27 cellular contexts compared by ENCODE assay signal in the genomic region with DNA sequence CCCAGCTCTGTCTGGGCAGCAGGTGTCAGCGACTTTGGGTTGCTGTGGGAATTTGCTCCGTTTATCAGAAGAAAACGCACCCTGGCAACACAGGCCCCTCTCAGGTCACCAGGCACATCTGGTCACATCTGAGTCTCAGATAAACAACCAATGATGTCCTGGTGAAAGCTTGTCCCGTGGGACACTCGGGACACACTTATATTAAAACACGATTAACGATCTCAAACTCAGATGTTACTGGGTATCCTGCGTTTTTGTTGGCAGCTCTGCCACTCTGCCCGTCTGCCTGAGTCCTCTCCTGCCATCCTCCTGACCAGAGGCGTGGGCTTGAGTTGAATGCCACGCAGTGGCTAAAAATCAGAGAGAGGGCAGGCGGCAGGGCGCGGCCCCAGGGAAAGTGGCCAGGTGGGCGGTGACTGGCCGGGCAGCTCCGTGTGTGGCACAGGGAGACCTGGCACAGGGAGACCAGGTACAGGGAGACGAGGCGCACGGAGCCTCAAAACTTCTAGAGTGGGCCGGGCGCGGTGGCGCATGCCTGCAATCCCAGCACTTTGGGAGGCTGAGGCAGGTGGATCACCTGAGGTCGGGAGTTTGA. TPM values are rescaled to one million over a fixed set of nuclear protein-coding genes. Genes with fewer than 3 reads are reported as not detected.
A peak's percentile ranks its signal among the peaks of the same experiment; 100 is the strongest.
DNase-seq lines count a peak whose midpoint lies in the region; ATAC-seq and TF ChIP-seq lines count a peak whose summit lies in the region.
"Had no signal": no experiment of that assay in that cellular context is flagged by ENCODE, and none has a peak within 500 bp of the region (broad histone marks: within the 10 kb centered on the region; RNA-seq: fewer than 3 reads in every experiment).

No MANE protein-coding gene starts in this region.

- peaks cover 0 to 25% (median 13%) of the 10 kb centered on the region in 4 donors for H3K4me1 Mint-ChIP-seq in CD4-positive, CD25-positive, alpha-beta regulatory T cell
- H3K4me1 Mint-ChIP-seq in T-helper 17 cell, result peaks cover 15% of the 10 kb centered on the region
- H3K4me1 Mint-ChIP-seq in CD14-positive monocyte, result peaks cover 43% of the 10 kb centered on the region

- H3K4me3 Mint-ChIP-seq in CD4-positive, CD25-positive, alpha-beta regulatory T cell, result peak overlapping the region in 3 of 4 donors; percentile 41 to 59 (median 51)
- peak overlapping the region; percentile 21 for H3K4me3 Mint-ChIP-seq in T-helper 17 cell
- H3K4me3 Mint-ChIP-seq in CD14-positive monocyte, result peak overlapping the region in 1 of 2 donors; percentile 96

- H3K4me3 ChIP-seq in BE2C (ENCODE audit: low read depth, low read length) (no peak overlapping the region), mucosa of descending colon (no peak overlapping the region)
- no peak overlapping the region for H3K4me3 ChIP-seq in CD4-positive, CD25-positive, alpha-beta regulatory T cell (ENCODE audit: low read depth, low read length)
- H3K4me3 ChIP-seq: ascending aorta had no signal

- TF ChIP-seq CTCF in BE2C (IDR thresholded peaks at IDR 0.05; ENCODE audit: low read depth, low read length) (no peak), mucosa of descending colon (IDR thresholded peaks at IDR 0.05) (no peak), CD14-positive monocyte (IDR thresholded peaks at IDR 0.05) (no peak)

- no peak overlapping the region for H3K27ac Mint-ChIP-seq in CD4-positive, CD25-positive, alpha-beta regulatory T cell
- H3K27ac Mint-ChIP-seq in T-helper 17 cell (no peak overlapping the region), CD14-positive monocyte (no peak overlapping the region)
- H3K27ac Mint-ChIP-seq: activated naive CD4-positive, alpha-beta T cell treated with anti-CD3 and anti-CD28 coated beads, Interleukin-2, amount 50 U/mL, for 24 hours; activated T-helper 17 cell treated with anti-CD3 and anti-CD28 coated beads, Interleukin-2, amount 50 U/mL, for 72 hours; type B pancreatic cell had no signal

- H3K9me3 ChIP-seq in BE2C (no peaks in the 10 kb centered on the region), T-helper 17 cell (ENCODE audit: control insufficient read depth, low read length, poor library complexity, severe bottlenecking) (no peaks in the 10 kb centered on the region), mucosa of descending colon (no peaks in the 10 kb centered on the region)
- no peaks in the 10 kb centered on the region for H3K9me3 ChIP-seq in CD4-positive, CD25-positive, alpha-beta regulatory T cell (ENCODE audit: control insufficient read depth in 2 of 2, low read length in 2 of 2)
- H3K9me3 ChIP-seq: ascending aorta, sigmoid colon, SJCRH30, stomach had no signal

- peaks cover 35% of the 10 kb centered on the region for H3K27me3 Mint-ChIP-seq in CD4-positive, CD25-positive, alpha-beta regulatory T cell
- H3K27me3 Mint-ChIP-seq in T-helper 17 cell (no peaks in the 10 kb centered on the region), CD14-positive monocyte (ENCODE audit: low read depth in 3 of 3) (peaks cover 15 to 36% (median 16%) of the 10 kb centered on the region in 3 donors)
- H3K27me3 Mint-ChIP-seq: activated naive CD4-positive, alpha-beta T cell treated with anti-CD3 and anti-CD28 coated beads, Interleukin-2, amount 50 U/mL, for 24 hours had no signal

- no peaks in the 10 kb centered on the region for H3K36me3 Mint-ChIP-seq in CD4-positive, CD25-positive, alpha-beta regulatory T cell
- H3K36me3 Mint-ChIP-seq in T-helper 17 cell (ENCODE audit: low read depth) (peaks cover 2% of the 10 kb centered on the region), CD14-positive monocyte (peaks cover 14 to 18% of the 10 kb centered on the region in 2 donors)
- H3K36me3 Mint-ChIP-seq: activated naive CD4-positive, alpha-beta T cell treated with anti-CD3 and anti-CD28 coated beads, Interleukin-2, amount 50 U/mL, for 24 hours; type B pancreatic cell had no signal

- no peaks in the 10 kb centered on the region for H3K36me3 ChIP-seq in BE2C
- H3K36me3 ChIP-seq in CD4-positive, CD25-positive, alpha-beta regulatory T cell (ENCODE audit: control insufficient read depth, insufficient read depth, low read length), result no peaks in the 10 kb centered on the region
- H3K36me3 ChIP-seq in mucosa of descending colon (ENCODE audit: low read depth), result no peaks in the 10 kb centered on the region
- H3K36me3 ChIP-seq: ascending aorta, sigmoid colon, SJCRH30, WERI-Rb-1 had no signal

- H3K4me1 ChIP-seq in BE2C (peaks cover 48% of the 10 kb centered on the region), mucosa of descending colon (ENCODE audit: low read depth) (peaks cover 70% of the 10 kb centered on the region)
- H3K4me1 ChIP-seq in CD4-positive, CD25-positive, alpha-beta regulatory T cell (ENCODE audit: control insufficient read depth, insufficient read depth, low read length, poor library complexity, severe bottlenecking), result peaks cover 31% of the 10 kb centered on the region

- H3K9me3 Mint-ChIP-seq in CD4-positive, CD25-positive, alpha-beta regulatory T cell, result no peaks in the 10 kb centered on the region
- peaks cover 0 to 3% (median 0%) of the 10 kb centered on the region in 7 donors for H3K9me3 Mint-ChIP-seq in CD14-positive monocyte
- H3K9me3 Mint-ChIP-seq: activated CD4-positive, alpha-beta T cell treated with anti-CD3 and anti-CD28 coated beads, Interleukin-2, amount 10 ng/mL, durations not matched to agents 7 days and 5 days; activated naive CD4-positive, alpha-beta T cell treated with anti-CD3 and anti-CD28 coated beads, Interleukin-2, amount 50 U/mL, for 24 hours; activated T-helper 17 cell treated with anti-CD3 and anti-CD28 coated beads, Interleukin-2, amount 50 U/mL, for 72 hours; type B pancreatic cell had no signal

- intact Hi-C loops in mucosa of descending colon (cut with DNase I, micrococcal nuclease), result no loop called here
- intact Hi-C loops in CD14-positive monocyte (cut with micrococcal nuclease), result loop anchor here in 1 of 2 donors (5.0 kb wide), 1 partner anchor 34 kb away; no protein-coding TSS in a partner anchor

- ATAC-seq in CD4-positive, CD25-positive, alpha-beta regulatory T cell (ENCODE audit: low read depth in 2 of 2), result no peak
- ATAC-seq in T-helper 17 cell (no peak), mucosa of descending colon (no peak), HG02981 (IDR thresholded peaks at IDR 0.05; ENCODE audit: unreplicated experiment) (no peak)
- ATAC-seq: activated T-helper 17 cell treated with anti-CD3 and anti-CD28 coated beads, Interleukin-2, amount 50 U/mL, for 72 hours had no signal

- H3K27me3 ChIP-seq in BE2C, result peaks cover 10% of the 10 kb centered on the region
- no peaks in the 10 kb centered on the region for H3K27me3 ChIP-seq in CD4-positive, CD25-positive, alpha-beta regulatory T cell (ENCODE audit: control insufficient read depth, insufficient read depth, low read length)
- H3K27me3 ChIP-seq: ascending aorta, sigmoid colon, stomach had no signal

- H3K27ac ChIP-seq in CD4-positive, CD25-positive, alpha-beta regulatory T cell (ENCODE audit: insufficient read depth, low read length, poor library complexity, severe bottlenecking), result no peak overlapping the region
- H3K27ac ChIP-seq: ascending aorta, WERI-Rb-1 had no signal

- DNase-seq in BE2C, result peak; percentile 17
- no peak for DNase-seq in CD4-positive, CD25-positive, alpha-beta regulatory T cell
- DNase-seq in T-helper 17 cell, result no peak
- DNase-seq in mucosa of descending colon, result peak; percentile 63 to 77 (median 64)
- DNase-seq in CD14-positive monocyte (ENCODE audit: low spot score), result no peak
- DNase-seq in NCI-H524 (lab: John Stamatoyannopoulos, UW), result no peak
- no peak for DNase-seq in middle frontal gyrus (ENCODE audit: extremely low spot score, low spot score)
- DNase-seq: activated CD4-positive, alpha-beta T cell treated with anti-CD3 and anti-CD28 coated beads, Interleukin-2, amount 10 ng/mL, durations not matched to agents 7 days and 5 days; central memory CD4-positive, alpha-beta T cell; IMR-90; NCI-H446 treated with DMSO at 0.1 percent for 48 hours; stimulated activated CD4-positive, alpha-beta T cell treated with anti-CD3 and anti-CD28 coated beads, Interleukin-15, amount 100 ng/mL, for 24 hours; T-helper 2 cell; WERI-Rb-1 had no signal

RNA-seq across cellular contexts. Expression of gene SECTM1, which starts 2.1 kb away (rescaled TPM):
- polyA plus RNA-seq in BE2C (2012; ENCODE audit: insufficient read depth, insufficient read length, low read depth), result 0.42 TPM
- 0.52 TPM for total RNA-seq in CD4-positive, CD25-positive, alpha-beta regulatory T cell
- under 1 TPM; 0.38 to 0.91 (median 0.51) TPM for polyA plus RNA-seq in CD4-positive, CD25-positive, alpha-beta regulatory T cell
- total RNA-seq in T-helper 17 cell (1 to 10 TPM; 4.4 to 6.0 TPM), mucosa of descending colon (100 to 1,000 TPM; 127 to 268 (median 213) TPM)
- polyA plus RNA-seq in CD14-positive monocyte, result 100 to 1,000 TPM; 136 to 209 TPM
- total RNA-seq: progenitor cell of endocrine pancreas had no signal

RNA-seq across cellular contexts. Expression of gene CD7, which starts 14.0 kb away (rescaled TPM):
- 0.46 TPM for polyA plus RNA-seq in BE2C (2012; ENCODE audit: insufficient read depth, insufficient read length, low read depth)
- total RNA-seq in CD4-positive, CD25-positive, alpha-beta regulatory T cell, result 140 TPM
- 10 to 100 TPM; 56.3 to 76.9 (median 68.3) TPM for polyA plus RNA-seq in CD4-positive, CD25-positive, alpha-beta regulatory T cell
- total RNA-seq in T-helper 17 cell, result 100 to 1,000 TPM; 119 to 122 TPM
- 10 to 100 TPM in 2 of 3 donors, 1 to 10 TPM in 1; 10.0 to 12.8 (median 12.3) TPM for total RNA-seq in mucosa of descending colon
- polyA plus RNA-seq in CD14-positive monocyte, result under 1 TPM; 0.38 to 0.42 TPM
- total RNA-seq: glomerular endothelial cell, IMR-90 had no signal
- polyA plus RNA-seq: IMR-90, keratinocyte had no signal

RNA-seq across cellular contexts. Expression of gene TEX19, which starts 27.6 kb away (rescaled TPM):
- polyA plus RNA-seq in BE2C (2012; ENCODE audit: insufficient read depth, insufficient read length, low read depth), result not detected
- total RNA-seq in CD4-positive, CD25-positive, alpha-beta regulatory T cell, result not detected
- not detected for polyA plus RNA-seq in CD4-positive, CD25-positive, alpha-beta regulatory T cell
- total RNA-seq in T-helper 17 cell, result not detected
- not detected for total RNA-seq in mucosa of descending colon
- not detected for polyA plus RNA-seq in CD14-positive monocyte
- total RNA-seq: ascending aorta, glomerular endothelial cell, lower leg skin, mucosa of gallbladder, progenitor cell of endocrine pancreas, sigmoid colon, stomach had no signal
- polyA plus RNA-seq: keratinocyte, stomach had no signal

RNA-seq across cellular contexts. Expression of gene UTS2R, which starts 40.1 kb away (rescaled TPM):
- polyA plus RNA-seq in BE2C (2012; ENCODE audit: insufficient read depth, insufficient read length, low read depth), result 0.65 TPM
- not detected for total RNA-seq in CD4-positive, CD25-positive, alpha-beta regulatory T cell
- not detected for polyA plus RNA-seq in CD4-positive, CD25-positive, alpha-beta regulatory T cell
- total RNA-seq in T-helper 17 cell, result not detected
- not detected for total RNA-seq in mucosa of descending colon
- not detected for polyA plus RNA-seq in CD14-positive monocyte
- total RNA-seq: activated CD4-positive, alpha-beta T cell treated with anti-CD3 and anti-CD28 coated beads, Interleukin-2, amount 10 ng/mL, durations not matched to agents 7 days and 5 days; ascending aorta; glomerular endothelial cell; IMR-90; lower leg skin; mucosa of gallbladder; sigmoid colon; stomach had no signal
- polyA plus RNA-seq: IMR-90, keratinocyte, sigmoid colon, stomach had no signal

RNA-seq across cellular contexts. Expression of gene CSNK1D, which starts 57.9 kb away (rescaled TPM):
- 264 TPM for polyA plus RNA-seq in BE2C (2012; ENCODE audit: insufficient read depth, insufficient read length, low read depth)
- total RNA-seq in CD4-positive, CD25-positive, alpha-beta regulatory T cell, result 333 TPM
- polyA plus RNA-seq in CD4-positive, CD25-positive, alpha-beta regulatory T cell, result 10 to 100 TPM; 41.2 to 50.3 (median 48.6) TPM
- total RNA-seq in T-helper 17 cell (100 to 1,000 TPM; 218 to 273 TPM), mucosa of descending colon (100 to 1,000 TPM; 177 to 221 (median 189) TPM)
- polyA plus RNA-seq in CD14-positive monocyte, result 10 to 100 TPM; 47.0 to 60.9 TPM

Comparison
In these comparisons a context has a peak if more than half of its experiments do, and no peak if none do; other contexts are left out.
1. DNase-seq: peak in BE2C (single experiment) and mucosa of descending colon (3 of 3); none in CD4-positive, CD25-positive, alpha-beta regulatory T cell (0 of 3), T-helper 17 cell (0 of 3), CD14-positive monocyte (single experiment), NCI-H524 (0 of 2) and middle frontal gyrus (single experiment).
2. RNA of gene SECTM1, which starts 2.1 kb away (total RNA-seq): 127 to 268 TPM in mucosa of descending colon; 4.4 to 6.0 TPM in T-helper 17 cell and 0.52 TPM in CD4-positive, CD25-positive, alpha-beta regulatory T cell (single experiment); every median in the first group is over 10 times any median in the second.
3. RNA of gene CD7, which starts 14.0 kb away (total RNA-seq): 140 TPM in CD4-positive, CD25-positive, alpha-beta regulatory T cell (single experiment) and 119 to 122 TPM in T-helper 17 cell; 10.0 to 12.8 TPM in mucosa of descending colon; every median in the first group is over 4 times any median in the second.